In genomic region chr2:104004818-104005217, GRCh38 we compare ENCODE assay signal across 30 cellular contexts.
"Had no signal": no experiment of that assay in that cellular context is flagged by ENCODE, and none has a peak within 500 bp of the region (broad histone marks: within the 10 kb centered on the region; RNA-seq: fewer than 3 reads in every experiment).

No MANE protein-coding gene starts in this region.

- H3K27me3 ChIP-seq: brain microvascular endothelial cell, esophagus muscularis mucosa, foreskin keratinocyte, gastrocnemius medialis, heart left ventricle had no signal

- H3K9me3 ChIP-seq: esophagus muscularis mucosa, gastrocnemius medialis, heart left ventricle had no signal

- H3K9me3 Mint-ChIP-seq: activated CD4-positive, alpha-beta T cell treated with anti-CD3 and anti-CD28 coated beads, Interleukin-2, amount 10 ng/mL, durations not matched to agents 7 days and 5 days had no signal

- DNase-seq: activated CD4-positive, alpha-beta T cell treated with anti-CD3 and anti-CD28 coated beads for 1 hour; activated CD4-positive, alpha-beta T cell treated with anti-CD3 and anti-CD28 coated beads for 4 hours; activated CD4-positive, alpha-beta T cell treated with anti-CD3 and anti-CD28 coated beads, Interleukin-2, amount 10 ng/mL, durations not matched to agents 7 days and 5 days; activated CD4-positive, alpha-beta T cell treated with anti-CD3 and anti-CD28 coated beads, Interleukin-2, amount 50 U/mL, for 48 hours; activated CD8-positive, alpha-beta memory T cell treated with anti-CD3 and anti-CD28 coated beads for 24 hours; activated CD8-positive, alpha-beta T cell treated with anti-CD3 and anti-CD28 coated beads for 36 hours; activated effector memory CD4-positive, alpha-beta T cell treated with Interleukin-2 at 50 U/mL for 16 hours; activated gamma-delta T cell treated with Interleukin-2 at 50 U/mL for 16 hours; activated naive CD4-positive, alpha-beta T cell treated with anti-CD3 and anti-CD28 coated beads, Interleukin-2, amount 50 U/mL, for 16 hours; activated naive CD4-positive, alpha-beta T cell treated with Interleukin-2 at 50 U/mL for 16 hours; activated T-cell treated with anti-CD3 and anti-CD28 coated beads, Interleukin-2, amount 50 U/mL, for 4 hours; amniotic stem cell; anterior cingulate cortex; brain microvascular endothelial cell; cortex of kidney; dermis blood vessel endothelial cell; effector CD4-positive, alpha-beta T cell; effector memory CD8-positive, alpha-beta T cell; erythroblast; foreskin keratinocyte; gastrocnemius medialis; glutamatergic neuron; heart left ventricle; T-helper 2 cell had no signal

- H3K27me3 Mint-ChIP-seq: activated CD4-positive, alpha-beta T cell treated with anti-CD3 and anti-CD28 coated beads, Interleukin-2, amount 10 ng/mL, durations not matched to agents 7 days and 5 days; activated CD8-positive, alpha-beta T cell treated with anti-CD3 and anti-CD28 coated beads for 36 hours; activated naive CD8-positive, alpha-beta T cell; activated T-helper 17 cell treated with anti-CD3 and anti-CD28 coated beads, Interleukin-2, amount 50 U/mL, for 72 hours; central memory CD8-positive, alpha-beta T cell; effector memory CD8-positive, alpha-beta T cell had no signal

- H3K4me3 ChIP-seq: esophagus muscularis mucosa, gastrocnemius medialis, heart left ventricle had no signal

- H3K4me3 Mint-ChIP-seq: activated CD4-positive, alpha-beta T cell treated with anti-CD3 and anti-CD28 coated beads, Interleukin-2, amount 10 ng/mL, durations not matched to agents 7 days and 5 days; activated CD8-positive, alpha-beta T cell treated with anti-CD3 and anti-CD28 coated beads for 36 hours; activated naive CD8-positive, alpha-beta T cell; activated T-cell treated with anti-CD3 and anti-CD28 coated beads, Interleukin-2, amount 50 U/mL, for 4 hours; activated T-helper 17 cell treated with anti-CD3 and anti-CD28 coated beads, Interleukin-2, amount 50 U/mL, for 72 hours; central memory CD8-positive, alpha-beta T cell; effector memory CD8-positive, alpha-beta T cell; WTC11 had no signal

- H3K27ac Mint-ChIP-seq: activated CD4-positive, alpha-beta T cell treated with anti-CD3 and anti-CD28 coated beads, Interleukin-2, amount 10 ng/mL, durations not matched to agents 7 days and 5 days; activated CD8-positive, alpha-beta T cell treated with anti-CD3 and anti-CD28 coated beads for 36 hours; activated naive CD8-positive, alpha-beta T cell; activated T-helper 17 cell treated with anti-CD3 and anti-CD28 coated beads, Interleukin-2, amount 50 U/mL, for 72 hours; effector memory CD8-positive, alpha-beta T cell; WTC11 had no signal

- H3K4me1 Mint-ChIP-seq: activated CD4-positive, alpha-beta T cell treated with anti-CD3 and anti-CD28 coated beads, Interleukin-2, amount 10 ng/mL, durations not matched to agents 7 days and 5 days; activated T-helper 17 cell treated with anti-CD3 and anti-CD28 coated beads, Interleukin-2, amount 50 U/mL, for 72 hours; central memory CD8-positive, alpha-beta T cell had no signal

- H3K4me1 ChIP-seq: esophagus muscularis mucosa, foreskin keratinocyte, gastrocnemius medialis, heart left ventricle had no signal

- H3K27ac ChIP-seq: brain microvascular endothelial cell, esophagus muscularis mucosa, foreskin keratinocyte, gastrocnemius medialis, heart left ventricle, VCaP had no signal

- ATAC-seq: activated CD8-positive, alpha-beta T cell treated with anti-CD3 and anti-CD28 coated beads for 36 hours; activated T-cell treated with anti-CD3 and anti-CD28 coated beads, Interleukin-2, amount 50 U/mL, for 4 hours; activated T-helper 17 cell treated with anti-CD3 and anti-CD28 coated beads, Interleukin-2, amount 50 U/mL, for 72 hours; effector memory CD8-positive, alpha-beta T cell; foreskin keratinocyte; heart left ventricle; WTC11 had no signal

- H3K36me3 Mint-ChIP-seq: activated naive CD8-positive, alpha-beta T cell had no signal

- H3K36me3 ChIP-seq: brain microvascular endothelial cell, esophagus muscularis mucosa, gastrocnemius medialis, heart left ventricle had no signal
